Comparison of ENCODE assay signal across 8 cellular contexts in the genomic region with DNA sequence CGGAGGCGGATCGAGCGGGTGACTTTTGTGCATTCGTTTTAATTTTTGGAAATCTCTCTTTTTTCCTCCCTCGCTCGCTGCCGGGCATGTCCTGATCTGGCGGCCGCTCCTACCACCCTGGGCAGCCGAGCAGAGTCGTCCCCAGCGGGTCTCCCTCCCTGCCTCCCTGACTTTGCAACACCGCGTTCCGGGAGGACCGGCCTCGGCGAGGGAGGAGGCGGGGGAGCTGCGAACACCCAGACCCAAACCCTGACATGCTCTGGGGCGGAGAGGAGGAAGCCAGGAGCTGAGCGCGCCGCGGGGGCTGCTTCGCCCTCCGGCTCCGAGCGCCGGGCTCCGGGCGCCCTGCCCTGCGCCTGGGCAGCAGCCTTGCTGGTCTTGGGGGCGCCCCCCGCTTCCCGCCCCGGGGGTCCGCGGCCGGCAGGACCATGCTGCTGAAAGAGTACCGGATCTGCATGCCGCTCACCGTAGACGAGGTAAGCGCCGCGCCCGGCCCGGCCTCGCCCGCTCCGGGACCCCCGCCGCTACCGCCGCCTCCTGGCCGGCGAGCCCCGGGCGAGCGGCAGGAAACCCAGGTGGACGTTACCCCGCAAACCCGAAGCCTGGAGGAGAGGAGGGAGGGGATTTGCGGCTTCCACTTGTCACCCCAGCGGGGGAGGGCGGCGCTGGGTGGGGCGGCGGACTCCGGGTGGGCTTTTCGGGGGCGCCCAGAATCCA. TPM values are rescaled to one million over a fixed set of nuclear protein-coding genes. Genes with fewer than 3 reads are reported as not detected.
A peak's percentile ranks its signal among the peaks of the same experiment; 100 is the strongest.
DNase-seq lines count a peak whose midpoint lies in the region; ATAC-seq and TF ChIP-seq lines count a peak whose summit lies in the region.

No MANE protein-coding gene starts in this region.

- TF ChIP-seq CTCF in cardiac muscle cell (IDR thresholded peaks at IDR 0.05; ENCODE audit: low read depth, low read length): peak; percentile 23

- H3K4me3 ChIP-seq in SJCRH30 (peak overlapping the region; percentile 67), cardiac muscle cell (peak overlapping the region; percentile 62)

- no peaks in the 10 kb centered on the region for H3K9me3 ChIP-seq in SJCRH30 (replicated peaks)
- no peaks in the 10 kb centered on the region for H3K9me3 ChIP-seq in cardiac muscle cell (ENCODE audit: low read depth)

- H3K27ac ChIP-seq in SJCRH30: no peak overlapping the region; the same call in 1 of the 2 replicates
- peak overlapping the region; percentile 19 for H3K27ac ChIP-seq in cardiac muscle cell

- H3K27me3 ChIP-seq in SJCRH30 (no peaks in the 10 kb centered on the region), cardiac muscle cell (no peaks in the 10 kb centered on the region)

- peak overlapping the region; percentile 92 for H3K27ac Mint-ChIP-seq in activated naive CD8-positive, alpha-beta T cell treated with anti-CD3 and anti-CD28 coated beads for 36 hours

- H3K4me1 ChIP-seq in SJCRH30 (0 out of 2 replicates have a peak, but pooled peaks cover 4% of the 10 kb centered on the region), cardiac muscle cell (ENCODE audit: low read depth) (peaks cover 2% of the 10 kb centered on the region)

- peak; percentile 25 for ATAC-seq in HG03159 (IDR thresholded peaks at IDR 0.05; ENCODE audit: unreplicated experiment)
- no peak for ATAC-seq in HG02884 (IDR thresholded peaks at IDR 0.05; ENCODE audit: unreplicated experiment)

- peak; percentile 59 to 66 for DNase-seq in NCI-H2081 (lab: John Stamatoyannopoulos, UW)
- no peak for DNase-seq in NCI-H2081 treated with DMSO at 0.1 percent for 48 hours (lab: John Stamatoyannopoulos, UW)
- DNase-seq in SJCRH30: peak; percentile 53 to 66
- peak; percentile 69 for DNase-seq in activated naive CD8-positive, alpha-beta T cell treated with anti-CD3 and anti-CD28 coated beads for 36 hours
- DNase-seq in cardiac muscle cell (ENCODE audit: low read depth in 1 of 2, low spot score in 1 of 2): peak; percentile 66 to 68
- DNase-seq in posterior cingulate gyrus: peak in 8 of 10 donors; percentile 22 to 90 (median 38)

- peak overlapping the region; percentile 81 for H3K4me3 Mint-ChIP-seq in activated naive CD8-positive, alpha-beta T cell treated with anti-CD3 and anti-CD28 coated beads for 36 hours

- H3K9me3 Mint-ChIP-seq in activated naive CD8-positive, alpha-beta T cell treated with anti-CD3 and anti-CD28 coated beads for 36 hours: peaks cover 9% of the 10 kb centered on the region

- peaks cover 46% of the 10 kb centered on the region for H3K4me1 Mint-ChIP-seq in activated naive CD8-positive, alpha-beta T cell treated with anti-CD3 and anti-CD28 coated beads for 36 hours

- intact Hi-C loops in posterior cingulate gyrus (cut with DNase I): loop anchor here (1.0 to 10.0 kb wide), 4 partner anchors 97 to 447 kb away; partner anchors contain the start of gene BPTF

- no peaks in the 10 kb centered on the region for H3K36me3 ChIP-seq in SJCRH30
- H3K36me3 ChIP-seq in cardiac muscle cell: no peaks in the 10 kb centered on the region

- no peaks in the 10 kb centered on the region for H3K27me3 Mint-ChIP-seq in activated naive CD8-positive, alpha-beta T cell treated with anti-CD3 and anti-CD28 coated beads for 36 hours

- peaks cover 31% of the 10 kb centered on the region for H3K36me3 Mint-ChIP-seq in activated naive CD8-positive, alpha-beta T cell treated with anti-CD3 and anti-CD28 coated beads for 36 hours

RNA-seq across cellular contexts. Expression of gene PITPNC1, which starts 0.8 kb away (rescaled TPM):
- total RNA-seq in SJCRH30 (2014; rRNA removed; shearing (Covaris generic)): 2.9 and 3.5 TPM in 2 replicates
- total RNA-seq in activated naive CD8-positive, alpha-beta T cell treated with anti-CD3 and anti-CD28 coated beads for 36 hours: 10 to 100 TPM; 50.1 to 51.1 TPM
- 4.3 and 4.8 TPM in 2 replicates for total RNA-seq in cardiac muscle cell
- polyA plus RNA-seq in cardiac muscle cell: 5.7 and 7.4 TPM in 2 replicates

RNA-seq across cellular contexts. Expression of gene PSMD12, which starts 11.5 kb away (rescaled TPM):
- total RNA-seq in SJCRH30 (2014; rRNA removed; shearing (Covaris generic)): 49.6 and 69.7 TPM in 2 replicates
- 100 to 1,000 TPM; 105 to 110 TPM for total RNA-seq in activated naive CD8-positive, alpha-beta T cell treated with anti-CD3 and anti-CD28 coated beads for 36 hours
- 16.6 and 20.8 TPM in 2 replicates for total RNA-seq in cardiac muscle cell
- 44.1 and 58.9 TPM in 2 replicates for polyA plus RNA-seq in cardiac muscle cell
